ENCODE assay signal across 29 cellular contexts in the genomic region with DNA sequence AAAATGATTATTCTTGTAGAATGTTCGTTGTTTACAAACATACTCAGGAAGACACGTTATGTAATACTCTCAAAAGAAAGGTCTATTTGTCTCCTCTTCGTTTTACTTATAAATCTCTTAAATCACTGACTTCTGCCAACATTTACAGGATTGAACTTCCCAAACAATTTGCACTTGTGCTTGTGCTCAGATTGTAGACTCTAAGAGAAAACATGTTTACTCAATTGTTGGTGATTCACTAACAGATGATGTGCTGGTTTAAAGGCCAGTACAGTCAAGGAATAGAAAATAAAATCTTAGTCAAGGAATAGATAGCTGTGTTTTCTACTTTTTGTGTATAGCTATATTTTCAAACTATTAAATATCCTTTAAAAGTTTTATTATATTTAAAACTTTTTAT.
A peak's percentile ranks its signal among the peaks of the same experiment; 100 is the strongest.
DNase-seq lines count a peak whose midpoint lies in the region; ATAC-seq lines count a peak whose summit lies in the region.
"Had no signal": no experiment of that assay in that cellular context is flagged by ENCODE, and none has a peak within 500 bp of the region (broad histone marks: within the 10 kb centered on the region; RNA-seq: fewer than 3 reads in every experiment).

No MANE protein-coding gene starts in this region.

- H3K27ac Mint-ChIP-seq in activated T-helper 17 cell treated with anti-CD3 and anti-CD28 coated beads, Interleukin-2, amount 50 U/mL, for 72 hours = no peak overlapping the region
- H3K27ac Mint-ChIP-seq: activated CD4-positive, alpha-beta memory T cell treated with anti-CD3 and anti-CD28 coated beads for 36 hours; activated naive CD4-positive, alpha-beta T cell treated with anti-CD3 and anti-CD28 coated beads for 36 hours; brain; progenitor cell of endocrine pancreas; T-helper 1 cell treated with Interleukin-12 subunit alpha and Interleukin-12 subunit beta and Interleukin-4 antibody, amounts not matched to agents 30 μg/mL and 1 μg/mL, for 36 hours had no signal

- peak; percentile 73 for DNase-seq in HCEC 1CT
- DNase-seq in amniotic epithelial cell (ENCODE audit: low read depth) = peak; percentile 91
- DNase-seq in iris pigment epithelial cell (ENCODE audit: low read depth) = peak; percentile 79
- no peak for DNase-seq in right cardiac atrium
- DNase-seq: activated CD4-positive, alpha-beta memory T cell treated with anti-CD3 and anti-CD28 coated beads for 36 hours; activated CD4-positive, CD25-positive, alpha-beta regulatory T cell; activated naive CD4-positive, alpha-beta T cell treated with anti-CD3 and anti-CD28 coated beads for 36 hours; adrenal gland; DMS79; GF-D8; islet precursor cell; KBM-7; left ventricle myocardium superior; NCI-H1417; NCI-H2029; NCI-H524 treated with DMSO at 0.1 percent for 48 hours; OCI-M1; stimulated activated CD4-positive, alpha-beta T cell treated with anti-CD3 and anti-CD28 coated beads, Interleukin-4, amount 100 ng/mL, for 1 hour; stomach; thyroid gland had no signal

- ATAC-seq in activated T-helper 17 cell treated with anti-CD3 and anti-CD28 coated beads, Interleukin-2, amount 50 U/mL, for 72 hours (replicated peaks) = no peak
- ATAC-seq in HG03025 (IDR thresholded peaks at IDR 0.05; ENCODE audit: low FRiP score, unreplicated experiment) = no peak
- no peak for ATAC-seq in GM18520 (IDR thresholded peaks at IDR 0.05; ENCODE audit: unreplicated experiment)
- no peak for ATAC-seq in right cardiac atrium
- ATAC-seq: left ventricle myocardium superior, Right ventricle myocardium inferior, sciatic nerve, SK-N-SH treated with all-trans-retinoic acid at 6 μM for 48 hours had no signal

- H3K27ac ChIP-seq in right cardiac atrium (ENCODE audit: low read length) = no peak overlapping the region
- H3K27ac ChIP-seq: stomach, thyroid gland had no signal

- no peak overlapping the region for H3K4me3 Mint-ChIP-seq in activated T-helper 17 cell treated with anti-CD3 and anti-CD28 coated beads, Interleukin-2, amount 50 U/mL, for 72 hours
- H3K4me3 Mint-ChIP-seq: activated CD4-positive, alpha-beta memory T cell treated with anti-CD3 and anti-CD28 coated beads for 36 hours; activated naive CD4-positive, alpha-beta T cell treated with anti-CD3 and anti-CD28 coated beads for 36 hours; brain; T-helper 1 cell treated with Interleukin-12 subunit alpha and Interleukin-12 subunit beta and Interleukin-4 antibody, amounts not matched to agents 30 μg/mL and 1 μg/mL, for 36 hours had no signal

- H3K4me1 ChIP-seq in right cardiac atrium (ENCODE audit: control insufficient read depth, insufficient read depth, low read length) = no peaks in the 10 kb centered on the region
- H3K4me1 ChIP-seq: adrenal gland, stomach had no signal

- intact Hi-C loops in right cardiac atrium (cut with DNase I) = no loop called here

- no peak overlapping the region for H3K4me3 ChIP-seq in right cardiac atrium (ENCODE audit: low read length)
- H3K4me3 ChIP-seq: adrenal gland, stomach, thyroid gland had no signal

- no peaks in the 10 kb centered on the region for H3K9me3 Mint-ChIP-seq in activated T-helper 17 cell treated with anti-CD3 and anti-CD28 coated beads, Interleukin-2, amount 50 U/mL, for 72 hours
- H3K9me3 Mint-ChIP-seq: activated CD4-positive, alpha-beta memory T cell treated with anti-CD3 and anti-CD28 coated beads for 36 hours; activated naive CD4-positive, alpha-beta T cell treated with anti-CD3 and anti-CD28 coated beads for 36 hours; brain; T-helper 1 cell treated with Interleukin-12 subunit alpha and Interleukin-12 subunit beta and Interleukin-4 antibody, amounts not matched to agents 30 μg/mL and 1 μg/mL, for 36 hours had no signal

- H3K4me1 Mint-ChIP-seq in activated T-helper 17 cell treated with anti-CD3 and anti-CD28 coated beads, Interleukin-2, amount 50 U/mL, for 72 hours = no peaks in the 10 kb centered on the region
- H3K4me1 Mint-ChIP-seq: brain had no signal

- no peaks in the 10 kb centered on the region for H3K27me3 Mint-ChIP-seq in activated T-helper 17 cell treated with anti-CD3 and anti-CD28 coated beads, Interleukin-2, amount 50 U/mL, for 72 hours
- H3K27me3 Mint-ChIP-seq: activated CD4-positive, alpha-beta memory T cell treated with anti-CD3 and anti-CD28 coated beads for 36 hours; progenitor cell of endocrine pancreas had no signal

- 77% methylated on average over 3 of the region's 3 CpGs for WGBS in right cardiac atrium

- no peaks in the 10 kb centered on the region for H3K36me3 Mint-ChIP-seq in activated T-helper 17 cell treated with anti-CD3 and anti-CD28 coated beads, Interleukin-2, amount 50 U/mL, for 72 hours (ENCODE audit: low read depth)
- H3K36me3 Mint-ChIP-seq: activated CD4-positive, alpha-beta memory T cell treated with anti-CD3 and anti-CD28 coated beads for 36 hours; brain had no signal

- H3K9me3 ChIP-seq in right cardiac atrium (ENCODE audit: control insufficient read depth, low read length) = no peaks in the 10 kb centered on the region
- H3K9me3 ChIP-seq: adrenal gland, stomach, thyroid gland had no signal

- H3K27me3 ChIP-seq in right cardiac atrium (ENCODE audit: control insufficient read depth, insufficient read depth) = no peaks in the 10 kb centered on the region
- H3K27me3 ChIP-seq: adrenal gland, stomach, thyroid gland had no signal

Comparison
In these comparisons a context has a peak if more than half of its experiments do, and no peak if none do; other contexts are left out.
1. DNase-seq: peak in HCEC 1CT (single experiment), amniotic epithelial cell (single experiment) and iris pigment epithelial cell (single experiment); none in right cardiac atrium (0 of 3).